Comparison of ENCODE assay signal across 15 cellular contexts in genomic region chr10:132580157-132580556, GRCh38.
"Had no signal": no experiment of that assay in that cellular context is flagged by ENCODE, and none has a peak within 500 bp of the region (broad histone marks: within the 10 kb centered on the region; RNA-seq: fewer than 3 reads in every experiment).

No MANE protein-coding gene starts in this region.

- H3K4me3 Mint-ChIP-seq: nephron progenitor cell had no signal

- H3K9me3 ChIP-seq: adrenal gland, body of pancreas, ovary, stomach, thoracic aorta had no signal

- H3K27ac ChIP-seq: adrenal gland, body of pancreas, ovary had no signal

- H3K4me3 ChIP-seq: adrenal gland, body of pancreas, ovary, stomach, thoracic aorta had no signal

- H3K27ac Mint-ChIP-seq: nephron progenitor cell had no signal

- ATAC-seq: body of pancreas; effector memory CD8-positive, alpha-beta T cell; left colon had no signal

- H3K27me3 Mint-ChIP-seq: effector memory CD8-positive, alpha-beta T cell had no signal

- H3K9me3 Mint-ChIP-seq: effector memory CD8-positive, alpha-beta T cell; nephron progenitor cell had no signal

- H3K36me3 ChIP-seq: adrenal gland, ovary, stomach, thoracic aorta had no signal

- DNase-seq: activated CD4-positive, alpha-beta T cell treated with anti-CD3 and anti-CD28 coated beads for 48 hours; activated CD8-positive, alpha-beta memory T cell treated with anti-CD3 and anti-CD28 coated beads for 24 hours; activated naive CD4-positive, alpha-beta T cell treated with anti-CD3 and anti-CD28 coated beads, Interleukin-2, amount 50 U/mL, for 16 hours; adrenal gland; body of pancreas; effector memory CD8-positive, alpha-beta T cell; left colon; mammary epithelial cell; nephron progenitor cell; ovary; stimulated activated CD4-positive, alpha-beta T cell treated with anti-CD3 and anti-CD28 coated beads, Interleukin-15, amount 100 ng/mL, for 24 hours; stimulated activated CD4-positive, alpha-beta T cell treated with anti-CD3 and anti-CD28 coated beads, Interleukin-4, amount 100 ng/mL, for 24 hours; stomach; SW 1271 had no signal

- H3K27me3 ChIP-seq: adrenal gland, body of pancreas, ovary, stomach had no signal
